Comparison of ENCODE assay signal across 23 cellular contexts in genomic region chr5:93395010-93395409, GRCh38.
"Had no signal": no experiment of that assay in that cellular context is flagged by ENCODE, and none has a peak within 500 bp of the region (broad histone marks: within the 10 kb centered on the region; RNA-seq: fewer than 3 reads in every experiment).

No MANE protein-coding gene starts in this region.

- DNase-seq: activated CD4-positive, alpha-beta T cell treated with anti-CD3 and anti-CD28 coated beads for 4 hours; activated CD4-positive, alpha-beta T cell treated with anti-CD3 and anti-CD28 coated beads, Interleukin-2, amount 50 U/mL, for 4 hours; activated effector memory CD4-positive, alpha-beta T cell treated with anti-CD3 and anti-CD28 coated beads, Interleukin-2, amount 50 U/mL, for 16 hours; activated naive CD4-positive, alpha-beta T cell treated with anti-CD3 and anti-CD28 coated beads for 36 hours; activated naive CD8-positive, alpha-beta T cell treated with anti-CD3 and anti-CD28 coated beads for 36 hours; amniotic stem cell; dermis blood vessel endothelial cell; effector CD4-positive, alpha-beta T cell; left lung; lower lobe of right lung; nephron progenitor cell; occipital lobe; stimulated activated CD4-positive, alpha-beta T cell treated with anti-CD3 and anti-CD28 coated beads, Interleukin-15, amount 100 ng/mL, for 24 hours; stimulated activated CD4-positive, alpha-beta T cell treated with anti-CD3 and anti-CD28 coated beads, Interleukin-2, amount 100 ng/mL, for 24 hours; stimulated activated naive B cell treated with anti-CD40 and anti-IgM and Interleukin-4, amounts not matched to agents 10 μg/mL and 1 μg/mL and 100 μg/mL, for 72 hours; stomach; T-helper 1 cell; thyroid gland; upper lobe of right lung had no signal

- H3K4me1 ChIP-seq: left lung, lower lobe of right lung, parathyroid adenoma, right atrium auricular region, stomach, thyroid gland, upper lobe of right lung had no signal

- H3K27me3 Mint-ChIP-seq: activated naive CD8-positive, alpha-beta T cell treated with anti-CD3 and anti-CD28 coated beads for 36 hours had no signal

- H3K9ac ChIP-seq: parathyroid adenoma had no signal

- H3K27me3 ChIP-seq: left lung, right atrium auricular region, stomach, thyroid gland, upper lobe of right lung had no signal

- H3K9me3 ChIP-seq: lower lobe of right lung, right atrium auricular region, stomach, thyroid gland, upper lobe of right lung had no signal

- H3K27ac Mint-ChIP-seq: activated naive CD4-positive, alpha-beta T cell treated with anti-CD3 and anti-CD28 coated beads for 36 hours; activated naive CD8-positive, alpha-beta T cell treated with anti-CD3 and anti-CD28 coated beads for 36 hours; nephron progenitor cell; stimulated activated naive B cell treated with anti-CD40 and anti-IgM and Interleukin-4, amounts not matched to agents 10 μg/mL and 1 μg/mL and 100 μg/mL, for 72 hours; T-helper 2 cell treated with Interferon-gamma antibody and Interleukin-4, amounts not matched to agents 5 μg/mL and 100 μg/mL, for 36 hours had no signal

- H3K27ac ChIP-seq: left lung, lower lobe of right lung, parathyroid adenoma, right atrium auricular region, stomach, thyroid gland, upper lobe of right lung had no signal

- H3K36me3 Mint-ChIP-seq: activated naive CD8-positive, alpha-beta T cell treated with anti-CD3 and anti-CD28 coated beads for 36 hours; stimulated activated naive B cell treated with anti-CD40 and anti-IgM and Interleukin-4, amounts not matched to agents 10 μg/mL and 1 μg/mL and 100 μg/mL, for 72 hours had no signal

- H3K36me3 ChIP-seq: left lung, lower lobe of right lung, right atrium auricular region, stomach, thyroid gland, upper lobe of right lung had no signal

- H3K9me3 Mint-ChIP-seq: activated naive CD8-positive, alpha-beta T cell treated with anti-CD3 and anti-CD28 coated beads for 36 hours had no signal

- H3K4me3 Mint-ChIP-seq: activated naive CD4-positive, alpha-beta T cell treated with anti-CD3 and anti-CD28 coated beads for 36 hours; activated naive CD8-positive, alpha-beta T cell treated with anti-CD3 and anti-CD28 coated beads for 36 hours; central memory CD8-positive, alpha-beta T cell; nephron progenitor cell; stimulated activated naive B cell treated with anti-CD40 and anti-IgM and Interleukin-4, amounts not matched to agents 10 μg/mL and 1 μg/mL and 100 μg/mL, for 72 hours; T-helper 2 cell treated with Interferon-gamma antibody and Interleukin-4, amounts not matched to agents 5 μg/mL and 100 μg/mL, for 36 hours had no signal

- H2AFZ ChIP-seq: parathyroid adenoma had no signal

- H3K79me2 ChIP-seq: parathyroid adenoma had no signal

- ATAC-seq: left lung; lower lobe of right lung; stimulated activated naive B cell treated with anti-CD40 and anti-IgM and Interleukin-4, amounts not matched to agents 10 μg/mL and 1 μg/mL and 100 μg/mL, for 72 hours; upper lobe of right lung had no signal

- H3K4me3 ChIP-seq: left lung, lower lobe of right lung, right atrium auricular region, stomach, thyroid gland, upper lobe of right lung had no signal

- H3K4me1 Mint-ChIP-seq: activated naive CD8-positive, alpha-beta T cell treated with anti-CD3 and anti-CD28 coated beads for 36 hours; central memory CD8-positive, alpha-beta T cell; nephron progenitor cell; stimulated activated naive B cell treated with anti-CD40 and anti-IgM and Interleukin-4, amounts not matched to agents 10 μg/mL and 1 μg/mL and 100 μg/mL, for 72 hours had no signal
